1 cellular context compared by ENCODE assay signal in genomic region chr5:86861514-86861913, GRCh38.
TF ChIP-seq lines count a peak whose summit lies in the region.

No MANE protein-coding gene starts in this region.

TF ChIP-seq in H1, 55 proteins besides CTCF, POLR2A, EP300 and RAD21 (continued from another document):
- TF ChIP-seq ATF2 (IDR thresholded peaks at IDR 0.05; ENCODE audit: low read length), result no peak
- no peak for TF ChIP-seq SP1 (IDR thresholded peaks at IDR 0.05; ENCODE audit: low read depth, low read length)
